Comparison of ENCODE assay signal across 12 cellular contexts in the genomic region with DNA sequence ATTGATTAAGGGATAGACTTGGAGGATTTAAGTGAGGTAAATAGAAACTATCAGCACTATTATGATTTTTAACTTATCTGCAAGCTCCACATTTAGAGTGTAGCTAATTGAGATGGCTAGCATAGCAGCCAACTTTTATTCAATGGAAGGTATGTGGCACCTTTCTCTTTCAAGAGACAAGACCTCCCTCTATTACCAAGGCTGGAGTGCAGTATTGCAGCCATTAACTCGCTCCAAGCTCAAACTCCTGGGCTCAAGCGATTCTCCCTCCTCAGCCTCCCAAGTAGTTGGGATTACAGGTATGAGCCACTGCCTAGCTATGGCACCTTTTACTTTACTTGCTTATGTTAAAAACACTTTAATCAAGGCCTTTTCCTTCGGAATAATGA. TPM values are rescaled to one million over a fixed set of nuclear protein-coding genes. Genes with fewer than 3 reads are reported as not detected.
A peak's percentile ranks its signal among the peaks of the same experiment; 100 is the strongest.
DNase-seq lines count a peak whose midpoint lies in the region; ATAC-seq and TF ChIP-seq lines count a peak whose summit lies in the region.
"Had no signal": no experiment of that assay in that cellular context is flagged by ENCODE, and none has a peak within 500 bp of the region (broad histone marks: within the 10 kb centered on the region; RNA-seq: fewer than 3 reads in every experiment).

No MANE protein-coding gene starts in this region.

- peaks cover 34% of the 10 kb centered on the region for H3K36me3 ChIP-seq in HUES6 (ENCODE audit: control insufficient read depth, insufficient read depth, low read length)
- peaks cover 30% of the 10 kb centered on the region for H3K36me3 ChIP-seq in brain microvascular endothelial cell (replicated peaks)

- DNase-seq in activated CD4-positive, alpha-beta memory T cell treated with anti-CD3 and anti-CD28 coated beads, Interleukin-2, amount 10 ng/mL, durations not matched to agents 7 days and 5 days: no peak
- no peak for DNase-seq in activated CD4-positive, alpha-beta memory T cell treated with anti-CD3 and anti-CD28 coated beads for 36 hours
- DNase-seq in brain microvascular endothelial cell: no peak
- DNase-seq in osteocyte (ENCODE audit: extremely low spot score, unreplicated experiment): no peak
- DNase-seq in germinal center (ENCODE audit: low spot score): no peak
- DNase-seq: activated CD8-positive, alpha-beta memory T cell treated with anti-CD3 and anti-CD28 coated beads, Interleukin-2, amount 10 ng/mL, durations not matched to agents 7 days and 5 days; GDM1; midbrain; NCI-H187 treated with DMSO at 0.1 percent for 48 hours had no signal

- no peaks in the 10 kb centered on the region for H3K9me3 ChIP-seq in HUES6 (ENCODE audit: control insufficient read depth, insufficient read depth, low read depth, low read length)

- intact Hi-C loops in activated CD4-positive, alpha-beta memory T cell treated with anti-CD3 and anti-CD28 coated beads for 36 hours (cut with micrococcal nuclease): loop anchor here (5.0 kb wide), 1 partner anchor 34 kb away; no protein-coding TSS in a partner anchor

- TF ChIP-seq CTCF in brain microvascular endothelial cell (IDR thresholded peaks at IDR 0.05; ENCODE audit: low read depth, low read length, missing control alignments) (no peak), osteocyte (IDR thresholded peaks at IDR 0.05) (no peak)

- peak overlapping the region; percentile 92 for H3K27ac Mint-ChIP-seq in activated CD4-positive, alpha-beta memory T cell treated with anti-CD3 and anti-CD28 coated beads, Interleukin-2, amount 10 ng/mL, durations not matched to agents 7 days and 5 days
- no peak overlapping the region for H3K27ac Mint-ChIP-seq in activated CD4-positive, alpha-beta memory T cell treated with anti-CD3 and anti-CD28 coated beads for 36 hours
- H3K27ac Mint-ChIP-seq in osteocyte (ENCODE audit: unreplicated experiment): peak overlapping the region; percentile 82

- H3K9ac ChIP-seq in HUES6 (ENCODE audit: low read length): no peak overlapping the region

- H3K36me3 Mint-ChIP-seq in activated CD4-positive, alpha-beta memory T cell treated with anti-CD3 and anti-CD28 coated beads, Interleukin-2, amount 10 ng/mL, durations not matched to agents 7 days and 5 days (ENCODE audit: low read depth): peaks cover 57% of the 10 kb centered on the region
- peaks cover 32% of the 10 kb centered on the region for H3K36me3 Mint-ChIP-seq in activated CD4-positive, alpha-beta memory T cell treated with anti-CD3 and anti-CD28 coated beads for 36 hours
- H3K36me3 Mint-ChIP-seq in osteocyte (ENCODE audit: unreplicated experiment): peaks cover 33% of the 10 kb centered on the region

- no peak overlapping the region for H3K4me3 ChIP-seq in HUES6 (ENCODE audit: low read depth, low read length)
- no peak overlapping the region for H3K4me3 ChIP-seq in brain microvascular endothelial cell (ENCODE audit: low read depth, low read length)

- H3K4me1 Mint-ChIP-seq in activated CD4-positive, alpha-beta memory T cell treated with anti-CD3 and anti-CD28 coated beads, Interleukin-2, amount 10 ng/mL, durations not matched to agents 7 days and 5 days: peaks cover 89% of the 10 kb centered on the region
- H3K4me1 Mint-ChIP-seq in activated CD4-positive, alpha-beta memory T cell treated with anti-CD3 and anti-CD28 coated beads for 36 hours (ENCODE audit: low read depth): peaks cover 89% of the 10 kb centered on the region
- peaks cover 80% of the 10 kb centered on the region for H3K4me1 Mint-ChIP-seq in osteocyte (ENCODE audit: unreplicated experiment)

- peak overlapping the region; percentile 16; the same call in 1 of the 2 replicates for H3K27ac ChIP-seq in HUES6 (ENCODE audit: low read depth, low read length)
- H3K27ac ChIP-seq in brain microvascular endothelial cell: peak overlapping the region; percentile 70

- H3K27me3 ChIP-seq in HUES6 (ENCODE audit: control insufficient read depth, insufficient read depth, low read length) (no peaks in the 10 kb centered on the region), brain microvascular endothelial cell (replicated peaks) (no peaks in the 10 kb centered on the region)

- CTCF ChIA-PET in activated CD4-positive, alpha-beta memory T cell treated with anti-CD3 and anti-CD28 coated beads, Interleukin-2, amount 10 ng/mL, durations not matched to agents 7 days and 5 days (lab: Charles Lee): no interaction called here
- CTCF ChIA-PET in activated CD4-positive, alpha-beta memory T cell treated with anti-CD3 and anti-CD28 coated beads for 36 hours (lab: Charles Lee): interaction anchor here (0.8 to 1.5 kb wide), 2 partner anchors 24 to 286 kb away, joined by 3 read pairs; no protein-coding TSS in a partner anchor

- H3K4me1 ChIP-seq in HUES6 (ENCODE audit: control insufficient read depth, insufficient read depth, low read length): peaks cover 12% of the 10 kb centered on the region; the same call in 1 of the 2 replicates

- H3K27me3 Mint-ChIP-seq in activated CD4-positive, alpha-beta memory T cell treated with anti-CD3 and anti-CD28 coated beads, Interleukin-2, amount 10 ng/mL, durations not matched to agents 7 days and 5 days: no peaks in the 10 kb centered on the region
- no peaks in the 10 kb centered on the region for H3K27me3 Mint-ChIP-seq in activated CD4-positive, alpha-beta memory T cell treated with anti-CD3 and anti-CD28 coated beads for 36 hours
- no peaks in the 10 kb centered on the region for H3K27me3 Mint-ChIP-seq in osteocyte (ENCODE audit: unreplicated experiment)
- H3K27me3 Mint-ChIP-seq: activated CD8-positive, alpha-beta memory T cell treated with anti-CD3 and anti-CD28 coated beads, Interleukin-2, amount 10 ng/mL, durations not matched to agents 7 days and 5 days had no signal

- no peaks in the 10 kb centered on the region for H3K9me3 Mint-ChIP-seq in activated CD4-positive, alpha-beta memory T cell treated with anti-CD3 and anti-CD28 coated beads, Interleukin-2, amount 10 ng/mL, durations not matched to agents 7 days and 5 days
- no peaks in the 10 kb centered on the region for H3K9me3 Mint-ChIP-seq in activated CD4-positive, alpha-beta memory T cell treated with anti-CD3 and anti-CD28 coated beads for 36 hours
- H3K9me3 Mint-ChIP-seq in osteocyte (ENCODE audit: unreplicated experiment): no peaks in the 10 kb centered on the region

- POLR2A ChIA-PET in activated CD4-positive, alpha-beta memory T cell treated with anti-CD3 and anti-CD28 coated beads, Interleukin-2, amount 10 ng/mL, durations not matched to agents 7 days and 5 days (lab: Charles Lee): interaction anchor here (1.0 to 4.7 kb wide), 3 partner anchors 7 to 132 kb away, joined by 3 to 34 read pairs (median 4); a partner anchor contains a TSS
- POLR2A ChIA-PET in activated CD4-positive, alpha-beta memory T cell treated with anti-CD3 and anti-CD28 coated beads for 36 hours (lab: Charles Lee): interaction anchor here (0.6 to 2.6 kb wide), 4 partner anchors 8 to 286 kb away, joined by 3 to 14 read pairs (median 4); a partner anchor contains a TSS

- no peak for ATAC-seq in GM18907 (IDR thresholded peaks at IDR 0.05; ENCODE audit: unreplicated experiment)
- no peak for ATAC-seq in GM21360 (IDR thresholded peaks at IDR 0.05; ENCODE audit: unreplicated experiment)
- ATAC-seq: activated CD8-positive, alpha-beta memory T cell treated with anti-CD3 and anti-CD28 coated beads, Interleukin-2, amount 10 ng/mL, durations not matched to agents 7 days and 5 days had no signal

- in situ Hi-C loops in brain microvascular endothelial cell (cut with HindIII; ENCODE audit: low pct_ligation_motif_present, low sequenced_read_pairs): no loop called here

- no peak overlapping the region for H3K4me3 Mint-ChIP-seq in activated CD4-positive, alpha-beta memory T cell treated with anti-CD3 and anti-CD28 coated beads, Interleukin-2, amount 10 ng/mL, durations not matched to agents 7 days and 5 days
- H3K4me3 Mint-ChIP-seq in activated CD4-positive, alpha-beta memory T cell treated with anti-CD3 and anti-CD28 coated beads for 36 hours: no peak overlapping the region
- H3K4me3 Mint-ChIP-seq in osteocyte (ENCODE audit: unreplicated experiment): no peak overlapping the region
- H3K4me3 Mint-ChIP-seq: activated CD8-positive, alpha-beta memory T cell treated with anti-CD3 and anti-CD28 coated beads, Interleukin-2, amount 10 ng/mL, durations not matched to agents 7 days and 5 days had no signal

RNA-seq across cellular contexts. Expression of a gene that starts 8.2 kb away (rescaled TPM):
- 1,000 to 10,000 TPM; 4,462 to 4,505 TPM for total RNA-seq in activated CD4-positive, alpha-beta memory T cell treated with anti-CD3 and anti-CD28 coated beads, Interleukin-2, amount 10 ng/mL, durations not matched to agents 7 days and 5 days
- total RNA-seq in activated CD4-positive, alpha-beta memory T cell treated with anti-CD3 and anti-CD28 coated beads for 36 hours: 1,000 to 10,000 TPM; 3,227 to 3,264 TPM
- total RNA-seq in osteocyte: 3,315 and 3,393 TPM in 2 replicates
